In the genomic region with DNA sequence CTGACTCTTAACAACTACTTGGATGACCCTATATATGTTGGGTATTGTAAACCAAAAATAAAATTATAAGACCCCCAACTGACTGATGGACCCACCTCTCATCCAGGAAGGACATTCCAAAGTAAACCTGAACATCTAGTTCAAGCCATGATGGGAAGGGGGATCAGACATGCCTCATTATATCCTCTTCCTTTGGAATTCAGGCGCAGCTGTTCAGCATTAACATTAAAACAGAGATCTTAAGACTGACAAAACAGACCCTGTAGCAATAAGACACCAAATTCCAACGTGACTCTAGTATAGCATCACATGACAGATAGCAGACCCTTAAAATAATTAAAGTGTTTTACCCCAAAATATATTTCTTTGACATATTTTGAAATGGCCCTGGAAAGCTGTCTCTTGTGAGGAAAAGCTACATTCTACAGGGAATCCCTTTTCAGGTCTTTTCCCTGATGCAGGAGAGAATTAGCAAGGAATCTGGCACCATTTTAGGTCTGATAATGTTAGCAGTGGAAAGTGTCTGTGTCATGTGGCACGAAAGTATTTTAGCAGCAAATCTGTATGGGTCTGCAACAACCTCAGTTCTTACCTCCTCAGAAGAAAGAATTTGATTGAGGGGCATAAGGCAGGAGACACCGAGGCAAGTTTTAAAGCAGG, we compare ENCODE assay signal across 1 cellular context.
TF ChIP-seq lines count a peak whose summit lies in the region.

No MANE protein-coding gene starts in this region.

TF ChIP-seq in K562, 482 proteins besides CTCF, POLR2A, EP300 and RAD21 (continued from another document):
- TF ChIP-seq, protein P1, sequence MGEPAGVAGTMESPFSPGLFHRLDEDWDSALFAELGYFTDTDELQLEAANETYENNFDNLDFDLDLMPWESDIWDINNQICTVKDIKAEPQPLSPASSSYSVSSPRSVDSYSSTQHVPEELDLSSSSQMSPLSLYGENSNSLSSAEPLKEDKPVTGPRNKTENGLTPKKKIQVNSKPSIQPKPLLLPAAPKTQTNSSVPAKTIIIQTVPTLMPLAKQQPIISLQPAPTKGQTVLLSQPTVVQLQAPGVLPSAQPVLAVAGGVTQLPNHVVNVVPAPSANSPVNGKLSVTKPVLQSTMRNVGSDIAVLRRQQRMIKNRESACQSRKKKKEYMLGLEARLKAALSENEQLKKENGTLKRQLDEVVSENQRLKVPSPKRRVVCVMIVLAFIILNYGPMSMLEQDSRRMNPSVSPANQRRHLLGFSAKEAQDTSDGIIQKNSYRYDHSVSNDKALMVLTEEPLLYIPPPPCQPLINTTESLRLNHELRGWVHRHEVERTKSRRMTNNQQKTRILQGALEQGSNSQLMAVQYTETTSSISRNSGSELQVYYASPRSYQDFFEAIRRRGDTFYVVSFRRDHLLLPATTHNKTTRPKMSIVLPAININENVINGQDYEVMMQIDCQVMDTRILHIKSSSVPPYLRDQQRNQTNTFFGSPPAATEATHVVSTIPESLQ (CRISPR knock-in tag; IDR thresholded peaks at IDR 0.05) = no peak
- TF ChIP-seq KHSRP (IDR thresholded peaks at IDR 0.05) (no peak), CBFB (CRISPR knock-in tag; IDR thresholded peaks at IDR 0.05) (no peak), GATAD2A (IDR thresholded peaks at IDR 0.05) (no peak)
- TF ChIP-seq, protein P2, sequence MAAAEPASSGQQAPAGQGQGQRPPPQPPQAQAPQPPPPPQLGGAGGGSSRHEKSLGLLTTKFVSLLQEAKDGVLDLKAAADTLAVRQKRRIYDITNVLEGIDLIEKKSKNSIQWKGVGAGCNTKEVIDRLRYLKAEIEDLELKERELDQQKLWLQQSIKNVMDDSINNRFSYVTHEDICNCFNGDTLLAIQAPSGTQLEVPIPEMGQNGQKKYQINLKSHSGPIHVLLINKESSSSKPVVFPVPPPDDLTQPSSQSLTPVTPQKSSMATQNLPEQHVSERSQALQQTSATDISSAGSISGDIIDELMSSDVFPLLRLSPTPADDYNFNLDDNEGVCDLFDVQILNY (CRISPR knock-in tag; IDR thresholded peaks at IDR 0.05) = no peak
- TF ChIP-seq, protein P3, sequence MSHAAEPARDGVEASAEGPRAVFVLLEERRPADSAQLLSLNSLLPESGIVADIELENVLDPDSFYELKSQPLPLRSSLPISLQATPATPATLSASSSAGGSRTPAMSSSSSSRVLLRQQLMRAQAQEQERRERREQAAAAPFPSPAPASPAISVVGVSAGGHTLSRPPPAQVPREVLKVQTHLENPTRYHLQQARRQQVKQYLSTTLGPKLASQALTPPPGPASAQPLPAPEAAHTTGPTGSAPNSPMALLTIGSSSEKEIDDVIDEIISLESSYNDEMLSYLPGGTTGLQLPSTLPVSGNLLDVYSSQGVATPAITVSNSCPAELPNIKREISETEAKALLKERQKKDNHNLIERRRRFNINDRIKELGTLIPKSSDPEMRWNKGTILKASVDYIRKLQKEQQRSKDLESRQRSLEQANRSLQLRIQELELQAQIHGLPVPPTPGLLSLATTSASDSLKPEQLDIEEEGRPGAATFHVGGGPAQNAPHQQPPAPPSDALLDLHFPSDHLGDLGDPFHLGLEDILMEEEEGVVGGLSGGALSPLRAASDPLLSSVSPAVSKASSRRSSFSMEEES (CRISPR knock-in tag; IDR thresholded peaks at IDR 0.05) = 0 out of 2 replicates have a peak, but pooled peaks have one; percentile 3
TF ChIP-seq in K562: peak in this region for 1.
